In the genomic region with DNA sequence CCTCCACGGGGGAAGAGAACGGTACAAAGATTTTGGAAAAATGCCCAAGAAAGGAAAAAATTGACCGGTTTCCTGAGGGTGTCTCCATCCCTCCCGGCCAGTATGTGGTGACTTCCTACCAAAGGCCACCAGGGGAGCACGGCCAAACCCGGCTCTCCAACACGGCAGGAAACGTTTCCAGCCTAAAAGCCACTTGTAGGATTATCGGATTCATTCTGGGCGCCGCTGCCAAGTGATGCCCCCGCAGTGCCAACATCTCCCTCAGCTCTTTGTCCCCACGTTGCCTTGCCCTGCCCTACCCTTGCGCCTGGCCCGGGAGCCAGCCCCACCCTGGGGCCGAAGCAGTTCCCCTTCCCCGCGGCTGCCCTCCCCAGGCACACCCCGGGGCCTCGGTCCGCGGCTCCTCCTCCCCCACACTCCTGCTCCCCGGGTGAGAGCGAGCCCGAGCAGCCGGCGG, we compare ENCODE assay signal across 8 cellular contexts. TPM values are rescaled to one million over a fixed set of nuclear protein-coding genes. Genes with fewer than 3 reads are reported as not detected.
A peak's percentile ranks its signal among the peaks of the same experiment; 100 is the strongest.
DNase-seq lines count a peak whose midpoint lies in the region; ATAC-seq and TF ChIP-seq lines count a peak whose summit lies in the region.

No MANE protein-coding gene starts in this region.

- peak overlapping the region; percentile 75 for H2BK120ac ChIP-seq in trophoblast cell (ENCODE audit: insufficient read depth, low read length, poor library complexity)

- no peak overlapping the region for H2BK12ac ChIP-seq in trophoblast cell (ENCODE audit: low read length)

- H3K27me3 Mint-ChIP-seq in activated naive CD8-positive, alpha-beta T cell treated with anti-CD3 and anti-CD28 coated beads, Interleukin-2, amount 50 U/mL, for 24 hours: peaks cover 19% of the 10 kb centered on the region

- intact Hi-C loops in cardiac septum (cut with DNase I): loop anchor here (5.0 kb wide), 2 partner anchors 58 to 88 kb away; no protein-coding TSS in a partner anchor

- peak overlapping the region; percentile 95 for H2BK5ac ChIP-seq in trophoblast cell (ENCODE audit: low read depth, low read length, poor library complexity)

- H3K4me2 ChIP-seq in DND-41 (ENCODE audit: insufficient read depth, low read length): peak overlapping the region; percentile 81
- peak overlapping the region; percentile 89 for H3K4me2 ChIP-seq in trophoblast cell (ENCODE audit: low read length)

- peak overlapping the region; percentile 93 for H2AK5ac ChIP-seq in trophoblast cell (ENCODE audit: low read length)

- peak overlapping the region; percentile 96 for H3K14ac ChIP-seq in trophoblast cell (ENCODE audit: low read length)

- H2AFZ ChIP-seq in DND-41 (ENCODE audit: low read depth, low read length): peak overlapping the region; percentile 91
- peak overlapping the region; percentile 85 for H2AFZ ChIP-seq in trophoblast cell (ENCODE audit: insufficient read depth, low read length, poor library complexity)

- H3K4me3 Mint-ChIP-seq in activated naive CD8-positive, alpha-beta T cell treated with anti-CD3 and anti-CD28 coated beads, Interleukin-2, amount 50 U/mL, for 24 hours: peak overlapping the region; percentile 88

- no peak overlapping the region for H3K23ac ChIP-seq in trophoblast cell (ENCODE audit: low read length)

- peaks cover 61% of the 10 kb centered on the region for H3K79me2 ChIP-seq in DND-41 (ENCODE audit: insufficient read depth, low read length)
- H3K79me2 ChIP-seq in trophoblast cell (ENCODE audit: control insufficient read depth, insufficient read depth, low read length, poor library complexity): peaks cover 27% of the 10 kb centered on the region

- H4K20me1 ChIP-seq in DND-41 (ENCODE audit: insufficient read depth, low read length): peaks cover 31% of the 10 kb centered on the region

- no peaks in the 10 kb centered on the region for H3K9me3 Mint-ChIP-seq in activated naive CD8-positive, alpha-beta T cell treated with anti-CD3 and anti-CD28 coated beads, Interleukin-2, amount 50 U/mL, for 24 hours

- H3K18ac ChIP-seq in trophoblast cell (ENCODE audit: low read length): peak overlapping the region; percentile 63

- H3K9ac ChIP-seq in DND-41 (ENCODE audit: low read depth, low read length) (peak overlapping the region; percentile 96), trophoblast cell (ENCODE audit: low read length) (peak overlapping the region; percentile 89)

- H3K4me1 ChIP-seq in DND-41 (ENCODE audit: insufficient read depth, low read length) (peaks cover 36% of the 10 kb centered on the region), trophoblast cell (ENCODE audit: control insufficient read depth in 1 of 2, insufficient read depth in 2 of 2, low read length in 2 of 2) (peaks cover 9 to 10% of the 10 kb centered on the region in 2 experiments)

- H3K9me3 ChIP-seq in DND-41 (ENCODE audit: insufficient read depth, low read length, severe bottlenecking) (no peaks in the 10 kb centered on the region), trophoblast cell (ENCODE audit: insufficient read depth, low read depth, low read length) (peaks cover 2% of the 10 kb centered on the region)

- H4K91ac ChIP-seq in trophoblast cell (ENCODE audit: low read depth, low read length): peak overlapping the region; percentile 92

- H3K4me3 ChIP-seq in DND-41 (ENCODE audit: low read depth in 1 of 2, low read length in 2 of 2) (peak overlapping the region; percentile 89 to 90), trophoblast cell (ENCODE audit: low read depth, low read length) (peak overlapping the region; percentile 98)

- no peaks in the 10 kb centered on the region for H3K27me3 ChIP-seq in DND-41 (ENCODE audit: insufficient read depth, low read length, poor library complexity)
- no peaks in the 10 kb centered on the region for H3K27me3 ChIP-seq in trophoblast cell (ENCODE audit: insufficient read depth, low read length)

- H4K8ac ChIP-seq in trophoblast cell (ENCODE audit: low read depth, low read length): peak overlapping the region; percentile 93

- ATAC-seq in DND-41 (ENCODE audit: insufficient read depth, low read depth) (peak; percentile 18), GM19463 (IDR thresholded peaks at IDR 0.05; ENCODE audit: unreplicated experiment) (peak; percentile 28), HG03521 (IDR thresholded peaks at IDR 0.05; ENCODE audit: unreplicated experiment) (peak; percentile 17)
- ATAC-seq in activated naive CD8-positive, alpha-beta T cell treated with anti-CD3 and anti-CD28 coated beads, Interleukin-2, amount 50 U/mL, for 24 hours: peak; percentile 15

- no CpG with 5 or more reads among the region's 27 CpGs for WGBS in trophoblast cell (ENCODE audit: extremely low coverage, insufficient coverage, insufficient read length)

- H3K36me3 ChIP-seq in DND-41 (ENCODE audit: insufficient read depth, low read length) (peaks cover 18% of the 10 kb centered on the region), trophoblast cell (ENCODE audit: control insufficient read depth in 1 of 2, insufficient read depth in 2 of 2, low read length in 2 of 2) (peaks cover 4 to 5% of the 10 kb centered on the region in 2 experiments)

- H3K4ac ChIP-seq in trophoblast cell (ENCODE audit: low read depth, low read length): peak overlapping the region; percentile 96

- peak overlapping the region; percentile 82 for H3K27ac ChIP-seq in DND-41 (ENCODE audit: low read length)
- peak overlapping the region; percentile 87 for H3K27ac ChIP-seq in trophoblast cell (ENCODE audit: low read depth, low read length)

- peaks cover 10% of the 10 kb centered on the region for H3K79me1 ChIP-seq in trophoblast cell (ENCODE audit: low read length)

- peak overlapping the region; percentile 80 for H3K27ac Mint-ChIP-seq in activated naive CD8-positive, alpha-beta T cell treated with anti-CD3 and anti-CD28 coated beads, Interleukin-2, amount 50 U/mL, for 24 hours

- peaks cover 45% of the 10 kb centered on the region for H3K4me1 Mint-ChIP-seq in activated naive CD8-positive, alpha-beta T cell treated with anti-CD3 and anti-CD28 coated beads, Interleukin-2, amount 50 U/mL, for 24 hours

- TF ChIP-seq CTCF in DND-41 (IDR thresholded peaks at IDR 0.05; ENCODE audit: borderline replicate concordance, extremely low read depth, low read length, poor library complexity, severe bottlenecking): peak; percentile 49

- DNase-seq in DND-41 (peak; percentile 41), RPMI7951 (ENCODE audit: low read depth) (peak; percentile 77), cardiac septum (ENCODE audit: low spot score) (peak; percentile 91), trophoblast cell (peak; percentile 70 to 81), cerebellar nuclear complex (lab: John Stamatoyannopoulos, UW) (no peak)
- DNase-seq in activated naive CD8-positive, alpha-beta T cell treated with anti-CD3 and anti-CD28 coated beads, Interleukin-2, amount 50 U/mL, for 24 hours: peak; percentile 53

- peaks cover 14% of the 10 kb centered on the region for H3K36me3 Mint-ChIP-seq in activated naive CD8-positive, alpha-beta T cell treated with anti-CD3 and anti-CD28 coated beads, Interleukin-2, amount 50 U/mL, for 24 hours (ENCODE audit: low read depth)

- peak overlapping the region; percentile 93 for H4K12ac ChIP-seq in trophoblast cell (ENCODE audit: low read depth, low read length)

RNA-seq across cellular contexts. Expression of gene CRK, which starts 0.7 kb away (rescaled TPM):
- 62.6 and 67.6 TPM in 2 replicates for total RNA-seq in RPMI7951 (2014; rRNA removed; shearing (Covaris generic))
- 43.4 TPM for total RNA-seq in cardiac septum
- polyA plus RNA-seq in trophoblast cell (2013): 43.6 and 43.9 TPM in 2 replicates

RNA-seq across cellular contexts. Expression of gene MYO1C, which starts 37.2 kb away (rescaled TPM):
- total RNA-seq in RPMI7951 (2014; rRNA removed; shearing (Covaris generic)): 58.2 and 62.9 TPM in 2 replicates
- 209 TPM for total RNA-seq in cardiac septum
- polyA plus RNA-seq in trophoblast cell (2013): 83.3 and 84.7 TPM in 2 replicates

RNA-seq across cellular contexts. Expression of gene YWHAE, which starts 55.3 kb away (rescaled TPM):
- 337 and 342 TPM in 2 replicates for total RNA-seq in RPMI7951 (2014; rRNA removed; shearing (Covaris generic))
- 582 TPM for total RNA-seq in cardiac septum
- 619 and 645 TPM in 2 replicates for polyA plus RNA-seq in trophoblast cell (2013)

Comparison
In these comparisons a context has a peak if more than half of its experiments do, and no peak if none do; other contexts are left out.
1. DNase-seq: peak in DND-41 (single experiment), RPMI7951 (single experiment), activated naive CD8-positive, alpha-beta T cell treated with anti-CD3 and anti-CD28 coated beads, Interleukin-2, amount 50 U/mL, for 24 hours (single experiment), cardiac septum (single experiment) and trophoblast cell (2 of 2); none in cerebellar nuclear complex (0 of 2).
2. Peak in every context shown above with its lines, with median percentiles within 50 percentile points of each other: ATAC-seq.